10 cellular contexts compared by ENCODE assay signal in the genomic region with DNA sequence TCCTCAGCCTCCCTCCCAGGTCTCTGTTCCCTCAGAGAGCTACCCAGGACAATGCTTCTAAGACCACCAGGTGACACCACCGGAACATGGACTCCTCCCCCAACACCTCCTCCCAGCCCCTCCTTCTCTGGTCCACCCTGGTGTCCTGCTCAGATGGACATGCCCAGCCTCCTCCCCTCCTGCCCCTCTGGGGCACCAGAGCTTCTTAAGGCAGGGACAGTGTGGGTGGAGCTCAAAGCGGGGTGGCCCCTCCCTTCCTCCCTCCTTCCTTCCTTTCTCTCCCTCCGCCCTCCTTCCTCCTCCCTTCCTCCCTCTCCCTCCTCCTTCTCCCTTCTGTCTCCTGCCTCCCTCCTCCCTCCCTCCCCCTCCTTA. TPM values are rescaled to one million over a fixed set of nuclear protein-coding genes. Genes with fewer than 3 reads are reported as not detected.
A peak's percentile ranks its signal among the peaks of the same experiment; 100 is the strongest.
DNase-seq lines count a peak whose midpoint lies in the region; ATAC-seq and TF ChIP-seq lines count a peak whose summit lies in the region.
"Had no signal": no experiment of that assay in that cellular context is flagged by ENCODE, and none has a peak within 500 bp of the region (broad histone marks: within the 10 kb centered on the region; RNA-seq: fewer than 3 reads in every experiment).

No MANE protein-coding gene starts in this region.

- intact Hi-C loops in activated CD4-positive, alpha-beta T cell treated with anti-CD3 and anti-CD28 coated beads for 36 hours (cut with DNase I, micrococcal nuclease), result loop anchor here (1.0 to 2.0 kb wide), 5 partner anchors 101 to 487 kb away; partner anchors contain the start of genes CTNS (in 2 of the 2), SHPK (in 2 of the 2), EMC6 (in 1 of the 2) and TAX1BP3 (in 1 of the 2)

- no peak for TF ChIP-seq CTCF in WTC11 (IDR thresholded peaks at IDR 0.05)

- POLR2A ChIA-PET in activated CD4-positive, alpha-beta T cell treated with anti-CD3 and anti-CD28 coated beads for 36 hours (lab: Charles Lee), result no interaction called here
- POLR2A ChIA-PET in WTC11 (lab: Charles Lee), result interaction anchor here (0.6 kb wide), 1 partner anchor 1363 kb away, joined by 4 read pairs; no protein-coding TSS in a partner anchor

- H3K4me3 Mint-ChIP-seq in activated CD4-positive, alpha-beta T cell treated with anti-CD3 and anti-CD28 coated beads for 36 hours, result peak overlapping the region; percentile 21
- no peak overlapping the region for H3K4me3 Mint-ChIP-seq in WTC11
- no peak overlapping the region for H3K4me3 Mint-ChIP-seq in stimulated activated memory B cell treated with anti-CD40 and anti-IgM and Interleukin-4, amounts not matched to agents 10 μg/mL and 1 μg/mL and 100 μg/mL, for 72 hours

- peak; percentile 57 for ATAC-seq in activated CD4-positive, alpha-beta T cell treated with anti-CD3 and anti-CD28 coated beads for 36 hours
- ATAC-seq in WTC11 (peak; percentile 16), GM19463 (IDR thresholded peaks at IDR 0.05; ENCODE audit: unreplicated experiment) (no peak), GM21423 (IDR thresholded peaks at IDR 0.05; ENCODE audit: unreplicated experiment) (no peak), HG03196 (IDR thresholded peaks at IDR 0.05; ENCODE audit: unreplicated experiment) (no peak)
- ATAC-seq in stimulated activated memory B cell treated with anti-CD40 and anti-IgM and Interleukin-4, amounts not matched to agents 10 μg/mL and 1 μg/mL and 100 μg/mL, for 72 hours, result peak; percentile 58

- no peaks in the 10 kb centered on the region for H3K36me3 Mint-ChIP-seq in activated CD4-positive, alpha-beta T cell treated with anti-CD3 and anti-CD28 coated beads for 36 hours (ENCODE audit: low read depth)
- no peaks in the 10 kb centered on the region for H3K36me3 Mint-ChIP-seq in WTC11
- H3K36me3 Mint-ChIP-seq in stimulated activated memory B cell treated with anti-CD40 and anti-IgM and Interleukin-4, amounts not matched to agents 10 μg/mL and 1 μg/mL and 100 μg/mL, for 72 hours, result peaks cover 63% of the 10 kb centered on the region

- DNase-seq in activated CD4-positive, alpha-beta T cell treated with anti-CD3 and anti-CD28 coated beads for 36 hours, result peak; percentile 39
- DNase-seq in activated CD4-positive, alpha-beta T cell treated with anti-CD3 and anti-CD28 coated beads for 1 hour, result no peak
- DNase-seq in WTC11 (ENCODE audit: low spot score) (peak; percentile 34), hippocampal formation (lab: John Stamatoyannopoulos, UW) (peak; percentile 49 to 63)
- DNase-seq: NCI-H187 treated with DMSO at 0.1 percent for 48 hours had no signal

- CTCF ChIA-PET in activated CD4-positive, alpha-beta T cell treated with anti-CD3 and anti-CD28 coated beads for 36 hours (lab: Charles Lee), result interaction anchor here (0.6 to 0.8 kb wide), 2 partner anchors 105 to 228 kb away, joined by 3 read pairs; no protein-coding TSS in a partner anchor
- CTCF ChIA-PET in WTC11 (lab: Charles Lee), result interaction anchor here (0.6 to 1.6 kb wide), 6 partner anchors 13 to 87 kb away, joined by 3 to 7 read pairs (median 4); no protein-coding TSS in a partner anchor

- no peak overlapping the region for H3K27ac Mint-ChIP-seq in activated CD4-positive, alpha-beta T cell treated with anti-CD3 and anti-CD28 coated beads for 36 hours
- H3K27ac Mint-ChIP-seq in WTC11, result no peak overlapping the region
- H3K27ac Mint-ChIP-seq in stimulated activated memory B cell treated with anti-CD40 and anti-IgM and Interleukin-4, amounts not matched to agents 10 μg/mL and 1 μg/mL and 100 μg/mL, for 72 hours, result peak overlapping the region; percentile 9

- H3K4me1 Mint-ChIP-seq in activated CD4-positive, alpha-beta T cell treated with anti-CD3 and anti-CD28 coated beads for 36 hours, result peaks cover 5% of the 10 kb centered on the region
- peaks cover 21% of the 10 kb centered on the region for H3K4me1 Mint-ChIP-seq in WTC11
- peaks cover 25% of the 10 kb centered on the region for H3K4me1 Mint-ChIP-seq in stimulated activated memory B cell treated with anti-CD40 and anti-IgM and Interleukin-4, amounts not matched to agents 10 μg/mL and 1 μg/mL and 100 μg/mL, for 72 hours

- no peaks in the 10 kb centered on the region for H3K9me3 Mint-ChIP-seq in activated CD4-positive, alpha-beta T cell treated with anti-CD3 and anti-CD28 coated beads for 36 hours (ENCODE audit: low read depth)
- no peaks in the 10 kb centered on the region for H3K9me3 Mint-ChIP-seq in WTC11
- H3K9me3 Mint-ChIP-seq in stimulated activated memory B cell treated with anti-CD40 and anti-IgM and Interleukin-4, amounts not matched to agents 10 μg/mL and 1 μg/mL and 100 μg/mL, for 72 hours, result no peaks in the 10 kb centered on the region

- peaks cover 3% of the 10 kb centered on the region for H3K27me3 Mint-ChIP-seq in activated CD4-positive, alpha-beta T cell treated with anti-CD3 and anti-CD28 coated beads for 36 hours
- peaks cover 3% of the 10 kb centered on the region; the same call in 1 of the 2 replicates for H3K27me3 Mint-ChIP-seq in WTC11 (ENCODE audit: low read depth)
- H3K27me3 Mint-ChIP-seq in stimulated activated memory B cell treated with anti-CD40 and anti-IgM and Interleukin-4, amounts not matched to agents 10 μg/mL and 1 μg/mL and 100 μg/mL, for 72 hours, result no peaks in the 10 kb centered on the region

TF ChIP-seq in WTC11, 78 proteins besides CTCF, POLR2A, EP300 and RAD21 (continues in another document):
- TF ChIP-seq IRF1 (CRISPR knock-in tag; IDR thresholded peaks at IDR 0.05), result no peak
- TF ChIP-seq ZNF263 (CRISPR knock-in tag; IDR thresholded peaks at IDR 0.05; ENCODE audit: low read depth), result peak; percentile 74; the same call in 1 of the 2 replicates
- no peak for TF ChIP-seq ZNF121 (CRISPR knock-in tag; IDR thresholded peaks at IDR 0.05)
- TF ChIP-seq ZNF219 (CRISPR knock-in tag; IDR thresholded peaks at IDR 0.05; ENCODE audit: borderline replicate concordance), result no peak
- TF ChIP-seq HMGA2 (CRISPR knock-in tag; IDR thresholded peaks at IDR 0.05), result no peak
- TF ChIP-seq NFE2L1 (CRISPR knock-in tag; IDR thresholded peaks at IDR 0.05), result no peak
- TF ChIP-seq CDX4 (CRISPR knock-in tag; IDR thresholded peaks at IDR 0.05; ENCODE audit: borderline replicate concordance), result no peak
- TF ChIP-seq ATF1 (CRISPR knock-in tag; IDR thresholded peaks at IDR 0.05), result no peak
- TF ChIP-seq ARID4B (CRISPR knock-in tag; IDR thresholded peaks at IDR 0.05; ENCODE audit: borderline replicate concordance), result no peak
- TF ChIP-seq FOXP1 (CRISPR knock-in tag; IDR thresholded peaks at IDR 0.05; ENCODE audit: borderline replicate concordance), result peak; percentile 32; the same call in 1 of the 2 replicates
- no peak for TF ChIP-seq SMAD4 (CRISPR knock-in tag; IDR thresholded peaks at IDR 0.05)
- 0 out of 2 replicates have a peak, but pooled peaks have one; percentile 17 for TF ChIP-seq SP1 (CRISPR knock-in tag; conservative IDR thresholded peaks at IDR 0.05)
- TF ChIP-seq KAT7 (CRISPR knock-in tag; IDR thresholded peaks at IDR 0.05; ENCODE audit: borderline replicate concordance), result no peak

RNA-seq across cellular contexts. Expression of gene TRPV3, which starts 22.7 kb away (rescaled TPM):
- total RNA-seq in activated CD4-positive, alpha-beta T cell treated with anti-CD3 and anti-CD28 coated beads for 36 hours, result under 1 TPM; 0.61 to 0.89 TPM
- total RNA-seq in WTC11 (2021), result 0.35 to 0.82 TPM (median 0.53 TPM) in 3 replicates

RNA-seq across cellular contexts. Expression of gene ASPA, which starts 59.1 kb away (rescaled TPM):
- not detected for total RNA-seq in activated CD4-positive, alpha-beta T cell treated with anti-CD3 and anti-CD28 coated beads for 36 hours
- total RNA-seq in WTC11 (2021), result 0.04 TPM in 1 of 3 replicates, not detected in the others
- total RNA-seq: kidney epithelial cell had no signal

Comparison
In these comparisons a context has a peak if more than half of its experiments do, and no peak if none do; other contexts are left out.
1. ATAC-seq: peak in activated CD4-positive, alpha-beta T cell treated with anti-CD3 and anti-CD28 coated beads for 36 hours (single experiment), WTC11 (single experiment) and stimulated activated memory B cell treated with anti-CD40 and anti-IgM and Interleukin-4, amounts not matched to agents 10 μg/mL and 1 μg/mL and 100 μg/mL, for 72 hours (single experiment); none in GM19463 (single experiment), GM21423 (single experiment) and HG03196 (single experiment).